9 cellular contexts compared by ENCODE assay signal in the genomic region with DNA sequence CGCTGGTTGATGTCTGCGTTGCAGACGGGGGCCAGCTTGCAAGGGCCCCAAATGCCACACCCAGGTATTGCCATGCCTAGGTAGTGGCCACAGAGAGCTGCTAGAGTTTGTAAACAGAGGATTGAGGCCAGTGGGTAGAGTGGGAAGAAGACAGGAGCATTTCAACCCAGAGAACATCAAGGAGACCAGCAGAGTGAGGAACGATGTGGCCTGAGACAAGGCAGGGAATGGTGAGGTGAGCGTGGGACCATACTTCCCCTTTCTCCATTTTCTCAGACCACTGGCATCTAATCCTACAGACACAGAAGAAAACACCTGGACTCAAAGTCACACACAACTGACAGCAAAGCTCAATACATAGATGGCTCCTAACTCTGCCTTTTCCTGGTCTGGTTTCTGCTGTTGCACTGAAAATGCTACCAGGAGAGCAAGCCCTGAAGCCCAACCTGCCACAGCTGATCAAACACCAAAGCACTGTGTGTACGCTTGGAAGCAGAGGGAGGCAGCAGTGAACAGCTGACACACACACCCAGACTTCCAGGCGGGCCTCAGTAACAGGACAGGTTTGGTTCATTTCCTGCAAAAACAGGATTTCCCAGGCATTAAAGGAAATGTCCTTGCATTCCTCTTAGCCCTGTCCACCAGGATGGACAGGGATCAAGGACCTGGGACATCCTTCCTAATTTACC. TPM values are rescaled to one million over a fixed set of nuclear protein-coding genes. Genes with fewer than 3 reads are reported as not detected.
A peak's percentile ranks its signal among the peaks of the same experiment; 100 is the strongest.
DNase-seq lines count a peak whose midpoint lies in the region; ATAC-seq and TF ChIP-seq lines count a peak whose summit lies in the region.
"Had no signal": no experiment of that assay in that cellular context is flagged by ENCODE, and none has a peak within 500 bp of the region (broad histone marks: within the 10 kb centered on the region; RNA-seq: fewer than 3 reads in every experiment).

No MANE protein-coding gene starts in this region.

- no peak for ATAC-seq in GM18873 (IDR thresholded peaks at IDR 0.05; ENCODE audit: low FRiP score, unreplicated experiment)

- H3K27ac ChIP-seq in prostate gland (peak overlapping the region; percentile 84 to 90), tibial nerve (no peak overlapping the region)

- H3K9me3 ChIP-seq in prostate gland (no peaks in the 10 kb centered on the region), tibial nerve (no peaks in the 10 kb centered on the region)
- H3K9me3 ChIP-seq: adrenal gland had no signal

- WGBS in prostate gland, result 64% methylated on average over 7 of the region's 7 CpGs
- 70 to 81% methylated on average over 6 to 7 of the region's 7 CpGs for WGBS in tibial nerve, 2 donors

- peak in 1 of 2 donors; percentile 7 for TF ChIP-seq EP300 in tibial nerve (IDR thresholded peaks at IDR 0.05)

- intact Hi-C loops in prostate gland (cut with DNase I), result loop anchor here (5.0 kb wide), 1 partner anchor 37 kb away; no protein-coding TSS in a partner anchor

- peaks cover 6% of the 10 kb centered on the region for H3K4me1 ChIP-seq in prostate gland (replicated peaks)
- peaks cover 0 to 21% (median 0%) of the 10 kb centered on the region in 4 donors for H3K4me1 ChIP-seq in tibial nerve
- H3K4me1 ChIP-seq: adrenal gland had no signal

- H3K4me3 ChIP-seq in GM12865 (ENCODE audit: low read depth, low read length), result peak overlapping the region; percentile 65
- peak overlapping the region; percentile 51 to 67 for H3K4me3 ChIP-seq in prostate gland
- H3K4me3 ChIP-seq in tibial nerve, result no peak overlapping the region

- no peaks in the 10 kb centered on the region for H3K36me3 ChIP-seq in prostate gland
- H3K36me3 ChIP-seq in tibial nerve, result peaks cover 0 to 8% (median 0%) of the 10 kb centered on the region in 3 donors
- H3K36me3 ChIP-seq: adrenal gland had no signal

- DNase-seq in GM12865 (ENCODE audit: low read depth) (peak; percentile 44), NCI-H2107 treated with DMSO at 0.1 percent for 48 hours (lab: John Stamatoyannopoulos, UW; ENCODE audit: unreplicated experiment) (peak; percentile 67), ecto neural progenitor cell (ENCODE audit: low spot score) (peak; percentile 62), prostate gland (ENCODE audit: low spot score) (peak; percentile 85), midbrain (lab: John Stamatoyannopoulos, UW) (no peak), tibial nerve (ENCODE audit: low spot score in 2 of 2) (no peak)
- no peak for DNase-seq in activated CD8-positive, alpha-beta memory T cell treated with anti-CD3 and anti-CD28 coated beads, Interleukin-2, amount 50 U/mL, for 48 hours

- no peak for TF ChIP-seq CTCF in GM12865 (IDR thresholded peaks at IDR 0.05; ENCODE audit: insufficient read depth, low read depth, low read length, missing control alignments)
- TF ChIP-seq CTCF in prostate gland (IDR thresholded peaks at IDR 0.05), result peak in 1 of 4 experiments; percentile 13
- TF ChIP-seq CTCF in tibial nerve (IDR thresholded peaks at IDR 0.05), result no peak

- TF ChIP-seq POLR2A in prostate gland (IDR thresholded peaks at IDR 0.05), result peak; percentile 14
- TF ChIP-seq POLR2A in tibial nerve (IDR thresholded peaks at IDR 0.05), result no peak

- H3K27me3 ChIP-seq in prostate gland (replicated peaks; ENCODE audit: insufficient read depth) (no peaks in the 10 kb centered on the region), tibial nerve (peaks cover 0 to 3% of the 10 kb centered on the region in 2 donors)
- H3K27me3 ChIP-seq: adrenal gland had no signal

RNA-seq across cellular contexts. Expression of a gene that starts 1.6 kb away (rescaled TPM):
- total RNA-seq in prostate gland (100 to 1,000 TPM in 1 of 2 donors, 10 to 100 TPM in 1; 32.0 to 183 TPM), tibial nerve (10 to 100 TPM in 2 of 4 donors, 1 to 10 TPM in 2; 6.6 to 16.5 (median 9.7) TPM)

Comparison
In these comparisons a context has a peak if more than half of its experiments do, and no peak if none do; other contexts are left out.
1. DNase-seq: peak in GM12865 (single experiment), NCI-H2107 treated with DMSO at 0.1 percent for 48 hours (single experiment), ecto neural progenitor cell (single experiment) and prostate gland (single experiment); none in midbrain (single experiment), activated CD8-positive, alpha-beta memory T cell treated with anti-CD3 and anti-CD28 coated beads, Interleukin-2, amount 50 U/mL, for 48 hours (single experiment) and tibial nerve (0 of 2).
2. H3K4me3 ChIP-seq: peak in GM12865 (single experiment) and prostate gland (2 of 2); none in tibial nerve (0 of 4).
3. H3K27ac ChIP-seq: peak in prostate gland (2 of 2); none in tibial nerve (0 of 4).